In genomic region chr15:50707878-50708427, GRCh38 we compare ENCODE assay signal across 23 cellular contexts.
"Had no signal": no experiment of that assay in that cellular context is flagged by ENCODE, and none has a peak within 500 bp of the region (broad histone marks: within the 10 kb centered on the region; RNA-seq: fewer than 3 reads in every experiment).

No MANE protein-coding gene starts in this region.

- H3K27ac ChIP-seq: coronary artery, esophagus squamous epithelium, hepatocyte, left lung, lower lobe of right lung, prostate gland, right lobe of liver, suprapubic skin, transverse colon, upper lobe of right lung, uterus had no signal

- DNase-seq: dermis blood vessel endothelial cell; effector memory CD4-positive, alpha-beta T cell; erythroblast; esophagus squamous epithelium; foreskin melanocyte; left cardiac atrium; left lung; lower lobe of right lung; naive thymus-derived CD8-positive, alpha-beta T cell; nephron progenitor cell; nucleus accumbens; right lobe of liver; small intestine; stimulated activated CD4-positive, alpha-beta T cell treated with anti-CD3 and anti-CD28 coated beads, Interleukin-15, amount 100 ng/mL, for 24 hours; stimulated activated CD4-positive, alpha-beta T cell treated with anti-CD3 and anti-CD28 coated beads, Interleukin-2, amount 100 ng/mL, for 48 hours; stimulated activated naive B cell treated with anti-CD40 and anti-IgM and Interleukin-4, amounts not matched to agents 10 μg/mL and 1 μg/mL and 100 μg/mL, for 72 hours; transverse colon; upper lobe of right lung; uterus had no signal

- H3K4me3 ChIP-seq: coronary artery, esophagus squamous epithelium, hepatocyte, left lung, lower lobe of right lung, prostate gland, right lobe of liver, suprapubic skin, transverse colon, upper lobe of right lung, uterus had no signal

- H3K27me3 ChIP-seq: esophagus squamous epithelium, hepatocyte, left lung, right lobe of liver, suprapubic skin, transverse colon, upper lobe of right lung, uterus had no signal

- H3K36me3 ChIP-seq: prostate gland, uterus had no signal

- H3K9me3 ChIP-seq: esophagus squamous epithelium, left lung, lower lobe of right lung, prostate gland, right lobe of liver, suprapubic skin, transverse colon, upper lobe of right lung, uterus had no signal

- ATAC-seq: left lung; lower lobe of right lung; naive thymus-derived CD8-positive, alpha-beta T cell; right lobe of liver; stimulated activated naive B cell treated with anti-CD40 and anti-IgM and Interleukin-4, amounts not matched to agents 10 μg/mL and 1 μg/mL and 100 μg/mL, for 72 hours; upper lobe of right lung had no signal

- H3K4me1 ChIP-seq: esophagus squamous epithelium, left lung, lower lobe of right lung, prostate gland, suprapubic skin, upper lobe of right lung, uterus had no signal
